In the genomic region with DNA sequence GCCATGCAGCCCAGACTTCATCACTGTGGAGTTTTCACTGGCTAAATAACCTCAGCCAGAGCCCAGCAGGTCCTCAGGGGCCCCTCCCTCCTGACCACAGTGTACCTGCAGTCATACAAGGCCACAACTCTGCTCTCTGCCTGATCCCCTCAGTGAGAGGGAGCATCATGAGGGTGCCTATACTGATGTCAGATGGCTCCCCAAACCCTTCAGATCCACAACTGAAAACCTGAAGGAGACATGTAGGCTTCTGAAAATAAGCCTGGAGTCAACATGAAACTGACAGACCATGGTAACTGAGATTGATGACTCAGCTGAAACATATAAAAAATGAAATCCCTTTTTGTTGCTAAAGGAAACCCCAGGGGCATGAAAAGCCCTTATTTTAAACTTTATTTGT, we compare ENCODE assay signal across 15 cellular contexts.
DNase-seq lines count a peak whose midpoint lies in the region; ATAC-seq lines count a peak whose summit lies in the region.
"Had no signal": no experiment of that assay in that cellular context is flagged by ENCODE, and none has a peak within 500 bp of the region (broad histone marks: within the 10 kb centered on the region; RNA-seq: fewer than 3 reads in every experiment).

No MANE protein-coding gene starts in this region.

- H3K9me3 Mint-ChIP-seq in activated naive CD4-positive, alpha-beta T cell treated with anti-CD3 and anti-CD28 coated beads, Interleukin-2, amount 50 U/mL, for 72 hours: no peaks in the 10 kb centered on the region
- H3K9me3 Mint-ChIP-seq: central memory CD8-positive, alpha-beta T cell had no signal

- peak in 1 of 2 donors; percentile 40 for DNase-seq in activated naive CD4-positive, alpha-beta T cell treated with anti-CD3 and anti-CD28 coated beads, Interleukin-2, amount 50 U/mL, for 72 hours (ENCODE audit: low spot score in 2 of 2)
- DNase-seq in activated naive CD4-positive, alpha-beta T cell treated with anti-CD3 and anti-CD28 coated beads, Interleukin-2, amount 50 U/mL, for 16 hours: no peak
- DNase-seq in activated T-cell treated with anti-CD3 and anti-CD28 coated beads, Interleukin-2, amount 50 U/mL, for 48 hours: peak; percentile 54 to 60
- DNase-seq in stimulated activated CD4-positive, alpha-beta T cell treated with anti-CD3 and anti-CD28 coated beads, Interleukin-4, amount 100 ng/mL, for 24 hours: peak; percentile 12
- DNase-seq in DMS79 (lab: John Stamatoyannopoulos, UW) (no peak), left colon (no peak)
- DNase-seq: activated CD4-positive, alpha-beta T cell treated with anti-CD3 and anti-CD28 coated beads, Interleukin-2, amount 50 U/mL, for 4 hours; lower lobe of right lung; naive thymus-derived CD4-positive, alpha-beta T cell; NCI-H1092 treated with DMSO at 0.1 percent for 48 hours; Right ventricle myocardium superior; stimulated activated naive CD4-positive, alpha-beta T cell had no signal

- intact Hi-C loops in left colon (cut with DNase I, micrococcal nuclease): no loop called here

- no peaks in the 10 kb centered on the region for H3K36me3 Mint-ChIP-seq in activated naive CD4-positive, alpha-beta T cell treated with anti-CD3 and anti-CD28 coated beads, Interleukin-2, amount 50 U/mL, for 72 hours
- H3K36me3 Mint-ChIP-seq: naive thymus-derived CD4-positive, alpha-beta T cell had no signal

- H3K27ac Mint-ChIP-seq in activated naive CD4-positive, alpha-beta T cell treated with anti-CD3 and anti-CD28 coated beads, Interleukin-2, amount 50 U/mL, for 72 hours: peak overlapping the region; percentile 30 to 84
- H3K27ac Mint-ChIP-seq: naive thymus-derived CD4-positive, alpha-beta T cell had no signal

- peak; percentile 94 to 96 for ATAC-seq in activated naive CD4-positive, alpha-beta T cell treated with anti-CD3 and anti-CD28 coated beads, Interleukin-2, amount 50 U/mL, for 72 hours
- ATAC-seq in GM21529 (IDR thresholded peaks at IDR 0.05; ENCODE audit: unreplicated experiment) (peak; percentile 60), GM19328 (IDR thresholded peaks at IDR 0.05; ENCODE audit: unreplicated experiment) (no peak), left colon (no peak)
- ATAC-seq: naive thymus-derived CD4-positive, alpha-beta T cell had no signal

Comparison
In these comparisons a context has a peak if more than half of its experiments do, and no peak if none do; other contexts are left out.
1. ATAC-seq: peak in activated naive CD4-positive, alpha-beta T cell treated with anti-CD3 and anti-CD28 coated beads, Interleukin-2, amount 50 U/mL, for 72 hours (2 of 2) and GM21529 (single experiment); none in GM19328 (single experiment) and left colon (single experiment).
2. DNase-seq: peak in activated T-cell treated with anti-CD3 and anti-CD28 coated beads, Interleukin-2, amount 50 U/mL, for 48 hours (2 of 2) and stimulated activated CD4-positive, alpha-beta T cell treated with anti-CD3 and anti-CD28 coated beads, Interleukin-4, amount 100 ng/mL, for 24 hours (single experiment); none in activated naive CD4-positive, alpha-beta T cell treated with anti-CD3 and anti-CD28 coated beads, Interleukin-2, amount 50 U/mL, for 16 hours (single experiment), DMS79 (single experiment) and left colon (0 of 2).